In genomic region chr1:193185861-193186714, GRCh38 we compare ENCODE assay signal across 8 cellular contexts. TPM values are rescaled to one million over a fixed set of nuclear protein-coding genes. Genes with fewer than 3 reads are reported as not detected.
DNase-seq lines count a peak whose midpoint lies in the region; ATAC-seq, FAIRE-seq and TF ChIP-seq lines count a peak whose summit lies in the region.

TSS of gene B3GALT2 (minus strand) at chr1:193186613. CDS start at chr1:193181562, 5,051 bp downstream.

- ATAC-seq in A549 = peak; percentile 55 to 78; a peak in 5 of 6 replicates
- ATAC-seq in lung (ENCODE audit: insufficient read depth, low FRiP score) = no peak
- ATAC-seq in GM21717 (IDR thresholded peaks at IDR 0.05; ENCODE audit: unreplicated experiment) = no peak
- ATAC-seq in HG02840 (IDR thresholded peaks at IDR 0.05; ENCODE audit: low FRiP score, unreplicated experiment) = no peak

- FAIRE-seq in A549 (lab: Jason Lieb, UNC) (no peak), H54 (lab: Jason Lieb, UNC) (peak; percentile 90)

- POLR2A ChIA-PET in A549 (lab: Yijun Ruan, JAX) = no interaction called here

- no peak for TF ChIP-seq EP300 in A549 (IDR thresholded peaks at IDR 0.05)
- no peak for TF ChIP-seq EP300 in suprapubic skin (IDR thresholded peaks at IDR 0.05)

- H3K27ac ChIP-seq in A549 = 0 out of 6 replicates have a peak within 1 kb of the TSS, but pooled peaks of 1 of the 2 experiments have one; percentile 44
- H3K27ac ChIP-seq in cingulate gyrus (ENCODE audit: low read depth, low read length) = peak within 1 kb of the TSS; percentile 93
- H3K27ac ChIP-seq in lung (ENCODE audit: low read depth in 1 of 2, low read length in 1 of 2) = peak within 1 kb of the TSS; percentile 59 to 81
- no peak within 1 kb of the TSS for H3K27ac ChIP-seq in suprapubic skin

- H3K4me1 ChIP-seq in A549 (peaks cover 43% of the 10 kb centered on the region; the same call in 2 of the 3 replicates), lung (ENCODE audit: control insufficient read depth in 2 of 2, insufficient read depth in 2 of 2, low read length in 2 of 2) (peaks cover 1 to 10% of the 10 kb centered on the region in 2 donors), suprapubic skin (peaks cover 28% of the 10 kb centered on the region)

- WGBS in A549 (ENCODE audit: missing lambda C conversion rate) = 41% methylated on average over 13 of the region's 13 CpGs
- WGBS in lung, 2 donors = 35 to 52% methylated on average over 13 of the region's 13 CpGs
- 24% methylated on average over 13 of the region's 13 CpGs for WGBS in suprapubic skin

- TF ChIP-seq CTCF in A549 (IDR thresholded peaks at IDR 0.05) = no peak
- no peak for TF ChIP-seq CTCF in lung (IDR thresholded peaks at IDR 0.05; ENCODE audit: control extremely low read depth, extremely low read depth)
- no peak for TF ChIP-seq CTCF in suprapubic skin (IDR thresholded peaks at IDR 0.05)

- H3K4me2 ChIP-seq in A549 = peak within 1 kb of the TSS; percentile 61

- H3K9me3 ChIP-seq in A549 = no peaks in the 10 kb centered on the region
- H3K9me3 ChIP-seq in lung (ENCODE audit: control insufficient read depth in 2 of 2, insufficient read depth in 1 of 2, low read length in 1 of 2) = no peaks in the 10 kb centered on the region
- H3K9me3 ChIP-seq in suprapubic skin = no peaks in the 10 kb centered on the region

- no peak for TF ChIP-seq POLR2A in A549 (IDR thresholded peaks at IDR 0.05; ENCODE audit: low read length)
- no peak for TF ChIP-seq POLR2A in H54 (IDR thresholded peaks at IDR 0.05; ENCODE audit: low read depth, low read length)
- TF ChIP-seq POLR2A in suprapubic skin (IDR thresholded peaks at IDR 0.05) = no peak

- DNase-seq in A549 (ENCODE audit: low read depth in 1 of 2, low spot score in 1 of 2) (no peak), H54 (ENCODE audit: insufficient read length, low spot score) (no peak), OCI-M1 (lab: John Stamatoyannopoulos, UW) (peak; percentile 62), lung (ENCODE audit: low spot score) (no peak), suprapubic skin (ENCODE audit: low spot score in 2 of 2) (no peak)

- CTCF ChIA-PET in A549 (lab: Yijun Ruan, JAX) = interaction anchor here (0.8 kb wide), 1 partner anchor 9 kb away, joined by 3 read pairs; no protein-coding TSS in a partner anchor

- TF ChIP-seq RAD21 in A549 (conservative IDR thresholded peaks at IDR 0.05 in 1 of 2, IDR thresholded peaks at IDR 0.05 in 1 of 2) = no peak

- H3K27me3 ChIP-seq in lung (ENCODE audit: control insufficient read depth, insufficient read depth) (no peaks in the 10 kb centered on the region), suprapubic skin (no peaks in the 10 kb centered on the region)

- H3K4me3 ChIP-seq in A549 (no peak within 1 kb of the TSS), lung (peak within 1 kb of the TSS; percentile 16), suprapubic skin (peak within 1 kb of the TSS; percentile 36)

- no peaks in the 10 kb centered on the region for H3K36me3 ChIP-seq in lung (ENCODE audit: control insufficient read depth in 2 of 2, insufficient read depth in 2 of 2, low read length in 2 of 2)
- H3K36me3 ChIP-seq in suprapubic skin = no peaks in the 10 kb centered on the region

TF ChIP-seq in A549, 52 proteins besides CTCF, POLR2A, EP300 and RAD21:
- TF ChIP-seq RNF2 (IDR thresholded peaks at IDR 0.05; ENCODE audit: borderline replicate concordance, low read depth) (no peak), HDAC2 (IDR thresholded peaks at IDR 0.05) (no peak), HOXB13 (CRISPR knock-in tag; IDR thresholded peaks at IDR 0.05; ENCODE audit: low read depth) (no peak), E2F6 (IDR thresholded peaks at IDR 0.05; ENCODE audit: borderline replicate concordance, low read depth) (no peak), TFCP2L1 (CRISPR knock-in tag; IDR thresholded peaks at IDR 0.05) (no peak), RFX5 (IDR thresholded peaks at IDR 0.05) (no peak), SREBF2 (IDR thresholded peaks at IDR 0.05) (no peak), ATOH8 (CRISPR knock-in tag; IDR thresholded peaks at IDR 0.05; ENCODE audit: low read depth) (no peak), RARB (CRISPR knock-in tag; IDR thresholded peaks at IDR 0.05) (no peak), ELK1 (IDR thresholded peaks at IDR 0.05; ENCODE audit: low read depth, low read length) (no peak), ZNF302 (CRISPR knock-in tag; IDR thresholded peaks at IDR 0.05) (no peak), BHLHE40 (IDR thresholded peaks at IDR 0.05; ENCODE audit: low read depth, low read length) (no peak), PHF8 (IDR thresholded peaks at IDR 0.05; ENCODE audit: borderline replicate concordance, low read depth) (no peak), CEBPB (IDR thresholded peaks at IDR 0.05) (no peak), EHMT2 (IDR thresholded peaks at IDR 0.05; ENCODE audit: low read depth) (no peak), KDM5A (IDR thresholded peaks at IDR 0.05) (no peak), HEYL (CRISPR knock-in tag; IDR thresholded peaks at IDR 0.05) (no peak), ESRRA (IDR thresholded peaks at IDR 0.05; ENCODE audit: borderline replicate concordance, low read length) (no peak), TP53 (CRISPR knock-in tag; IDR thresholded peaks at IDR 0.05) (no peak), MAFK (IDR thresholded peaks at IDR 0.05; ENCODE audit: partially characterized antibody) (no peak)

RNA-seq across cellular contexts. Expression of gene B3GALT2, which starts in this region (rescaled TPM):
- not detected in 2 replicates for polyA plus RNA-seq in A549 (2011; rRNA removed)
- polyA plus RNA-seq in A549 (2012; cell fraction: cytosol; rRNA removed) = not detected in 2 replicates
- polyA plus RNA-seq in A549 (2012; cell fraction: nucleus; rRNA removed) = not detected in 2 replicates
- not detected in 3 replicates for polyA plus RNA-seq in A549 (2017; fragmentation: RNase III; extraction: RNeasy Plus Mini Kit Qiagen cat#74134 plus additional on column Dnase treatment)
- 0.10 TPM in 1 of 2 replicates, not detected in the other for polyA minus RNA-seq in A549 (2011; rRNA and poly(A)+ RNA removed)
- 1 to 10 TPM in 1 of 2 donors, under 1 TPM in 1; 0.61 to 8.8 TPM for total RNA-seq in lung
- under 1 TPM; 0.24 to 0.81 TPM for polyA plus RNA-seq in lung
- total RNA-seq in suprapubic skin = under 1 TPM in 1 of 4 donors, not detected in 3; 0.34 TPM

Comparison
In these comparisons a context has a peak if more than half of its experiments do, and no peak if none do; other contexts are left out.
1. Peak in ATAC-seq and H3K4me2 ChIP-seq in A549; RNA of the gene not detected or under 1 TPM.